In the genomic region with DNA sequence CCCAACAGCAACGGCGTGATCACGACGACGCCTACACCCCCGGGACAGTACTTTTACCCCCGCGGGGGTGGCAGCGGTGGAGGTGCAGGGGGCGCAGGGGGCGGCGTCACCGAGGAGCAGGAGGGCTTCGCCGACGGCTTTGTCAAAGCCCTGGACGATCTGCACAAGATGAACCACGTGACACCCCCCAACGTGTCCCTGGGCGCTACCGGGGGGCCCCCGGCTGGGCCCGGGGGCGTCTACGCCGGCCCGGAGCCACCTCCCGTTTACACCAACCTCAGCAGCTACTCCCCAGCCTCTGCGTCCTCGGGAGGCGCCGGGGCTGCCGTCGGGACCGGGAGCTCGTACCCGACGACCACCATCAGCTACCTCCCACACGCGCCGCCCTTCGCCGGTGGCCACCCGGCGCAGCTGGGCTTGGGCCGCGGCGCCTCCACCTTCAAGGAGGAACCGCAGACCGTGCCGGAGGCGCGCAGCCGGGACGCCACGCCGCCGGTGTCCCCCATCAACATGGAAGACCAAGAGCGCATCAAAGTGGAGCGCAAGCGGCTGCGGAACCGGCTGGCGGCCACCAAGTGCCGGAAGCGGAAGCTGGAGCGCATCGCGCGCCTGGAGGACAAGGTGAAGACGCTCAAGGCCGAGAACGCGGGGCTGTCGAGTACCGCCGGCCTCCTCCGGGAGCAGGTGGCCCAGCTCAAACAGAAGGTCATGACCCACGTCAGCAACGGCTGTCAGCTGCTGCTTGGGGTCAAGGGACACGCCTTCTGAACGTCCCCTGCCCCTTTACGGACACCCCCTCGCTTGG, we compare ENCODE assay signal across 8 cellular contexts.
DNase-seq lines count a peak whose midpoint lies in the region; ATAC-seq lines count a peak whose summit lies in the region.

No MANE protein-coding gene starts in this region.

- H3K4me3 Mint-ChIP-seq in memory B cell = peak overlapping the region; percentile 96

- peaks cover 39% of the 10 kb centered on the region for H3K4me1 Mint-ChIP-seq in memory B cell

- H3K36me3 Mint-ChIP-seq in memory B cell = no peaks in the 10 kb centered on the region

- H3K27me3 Mint-ChIP-seq in memory B cell = no peaks in the 10 kb centered on the region

- H3K9me3 Mint-ChIP-seq in memory B cell = no peaks in the 10 kb centered on the region

- peak overlapping the region; percentile 99 for H3K27ac Mint-ChIP-seq in memory B cell

- peak; percentile 40 to 72 for DNase-seq in NCI-H2081 (lab: John Stamatoyannopoulos, UW)
- DNase-seq in NCI-H2081 treated with DMSO at 0.1 percent for 48 hours (lab: John Stamatoyannopoulos, UW) = no peak
- DNase-seq in NCI-H446 treated with DMSO at 0.1 percent for 48 hours (lab: John Stamatoyannopoulos, UW) = peak; percentile 54
- DNase-seq in activated CD4-positive, alpha-beta T cell treated with anti-CD3 and anti-CD28 coated beads, Interleukin-2, amount 50 U/mL, for 48 hours = peak; percentile 71 to 76
- peak; percentile 55 for DNase-seq in effector CD4-positive, alpha-beta T cell
- DNase-seq in memory B cell (ENCODE audit: low spot score in 2 of 2) = peak; percentile 68 to 70
- DNase-seq in stimulated activated CD8-positive, alpha-beta memory T cell treated with anti-CD3 and anti-CD28 coated beads, Interleukin-7, amount 100 ng/mL, for 1 hour (ENCODE audit: low read depth in 2 of 2) = peak; percentile 52 to 53

- no peak for ATAC-seq in memory B cell (ENCODE audit: low read depth)
- no peak for ATAC-seq in GM19452 (IDR thresholded peaks at IDR 0.05; ENCODE audit: unreplicated experiment)
